In the genomic region with DNA sequence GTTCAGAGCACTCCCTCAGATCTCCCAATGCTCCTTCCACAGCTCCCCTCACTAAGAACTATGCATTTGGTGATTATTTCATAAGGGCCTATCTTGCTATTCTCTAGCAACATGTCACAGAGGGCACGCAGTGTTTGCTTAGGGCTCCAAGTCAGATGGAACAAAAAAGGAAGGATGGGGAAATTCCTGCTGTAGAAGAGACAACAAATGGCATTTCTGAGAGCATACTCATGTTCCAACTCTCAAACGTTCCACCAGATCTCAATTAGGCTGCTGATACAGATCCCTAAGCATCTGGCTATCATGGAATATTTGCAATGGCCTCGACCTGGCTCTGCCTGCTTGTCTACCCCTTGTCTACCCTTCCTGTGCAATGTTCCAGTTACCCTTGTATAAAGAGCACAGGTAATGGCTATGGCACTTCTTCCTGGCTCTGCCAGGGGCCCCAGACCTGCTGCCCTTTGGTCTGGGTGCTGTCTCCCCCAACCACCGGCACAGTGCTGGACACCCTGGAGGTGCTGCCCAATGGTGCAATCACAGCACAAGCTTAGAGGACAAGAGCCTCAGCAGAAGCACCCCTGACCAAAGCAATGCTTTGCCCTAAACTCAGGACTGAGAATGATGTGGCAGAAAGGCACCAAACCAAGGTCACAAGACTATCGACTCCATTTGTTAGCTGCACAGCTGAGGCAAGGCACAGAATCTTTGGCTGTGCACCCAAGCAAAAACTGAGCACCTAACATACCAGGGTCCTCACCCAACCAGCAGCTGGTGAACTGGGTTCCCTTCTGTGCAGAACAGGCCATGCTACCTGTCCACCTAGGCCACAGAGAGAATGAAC, we compare ENCODE assay signal across 10 cellular contexts. TPM values are rescaled to one million over a fixed set of nuclear protein-coding genes. Genes with fewer than 3 reads are reported as not detected.
DNase-seq lines count a peak whose midpoint lies in the region; ATAC-seq and TF ChIP-seq lines count a peak whose summit lies in the region.
"Had no signal": no experiment of that assay in that cellular context is flagged by ENCODE, and none has a peak within 500 bp of the region (broad histone marks: within the 10 kb centered on the region; RNA-seq: fewer than 3 reads in every experiment).

No MANE protein-coding gene starts in this region.

- H3K9ac ChIP-seq in SK-N-MC (ENCODE audit: insufficient read length): peak overlapping the region; percentile 45

- H3K36me3 ChIP-seq in SK-N-MC (ENCODE audit: insufficient read depth, low read length) (peaks cover 41% of the 10 kb centered on the region), upper lobe of right lung (peaks cover 27% of the 10 kb centered on the region)

- H3K27me3 ChIP-seq in upper lobe of right lung: no peaks in the 10 kb centered on the region

- TF ChIP-seq CTCF in upper lobe of right lung (IDR thresholded peaks at IDR 0.05): no peak

- intact Hi-C loops in left colon (cut with DNase I, micrococcal nuclease) (no loop called here), upper lobe of right lung (cut with DNase I) (no loop called here)

- DNase-seq in AG08396 (ENCODE audit: low spot score) (peak; percentile 50), EH (ENCODE audit: low read depth) (peak; percentile 73), SK-N-MC (ENCODE audit: low read depth, low spot score) (no peak), hepatic stellate cell (ENCODE audit: low spot score) (peak; percentile 45), amniotic stem cell (lab: John Stamatoyannopoulos, UW) (no peak), left colon (no peak), upper lobe of right lung (no peak)
- DNase-seq in stimulated activated CD4-positive, alpha-beta T cell treated with anti-CD3 and anti-CD28 coated beads, Interleukin-4, amount 100 ng/mL, for 1 hour: no peak
- DNase-seq: NCI-H774; stimulated activated naive CD8-positive, alpha-beta T cell treated with anti-CD3 and anti-CD28 coated beads, Interleukin-15, amount 100 ng/mL, for 72 hours had no signal

- H3K27ac ChIP-seq in SK-N-MC: peak overlapping the region; percentile 61; the same call in 1 of the 2 replicates
- H3K27ac ChIP-seq in upper lobe of right lung: no peak overlapping the region

- H3K4me3 ChIP-seq in SK-N-MC: peak overlapping the region; percentile 82
- H3K4me3 ChIP-seq in upper lobe of right lung: no peak overlapping the region

- H3K9me3 ChIP-seq in SK-N-MC (ENCODE audit: low read depth, low read length) (no peaks in the 10 kb centered on the region), upper lobe of right lung (no peaks in the 10 kb centered on the region)

- peaks cover 30% of the 10 kb centered on the region for H3K4me1 ChIP-seq in upper lobe of right lung

- ATAC-seq in left colon (no peak), upper lobe of right lung (no peak)
- ATAC-seq: stimulated activated naive CD8-positive, alpha-beta T cell treated with anti-CD3 and anti-CD28 coated beads, Interleukin-15, amount 100 ng/mL, for 72 hours had no signal

RNA-seq across cellular contexts. Expression of a gene that starts 3.6 kb away (rescaled TPM):
- total RNA-seq in left colon (10 to 100 TPM; 44.8 to 48.9 TPM), upper lobe of right lung (64.6 TPM)

Comparison
In these comparisons a context has a peak if more than half of its experiments do, and no peak if none do; other contexts are left out.
1. DNase-seq: peak in AG08396 (single experiment), EH (single experiment) and hepatic stellate cell (single experiment); none in SK-N-MC (single experiment), stimulated activated CD4-positive, alpha-beta T cell treated with anti-CD3 and anti-CD28 coated beads, Interleukin-4, amount 100 ng/mL, for 1 hour (single experiment), amniotic stem cell (single experiment), left colon (0 of 2) and upper lobe of right lung (single experiment).